Comparison of ENCODE assay signal across 7 cellular contexts in genomic region chr14:103522028-103522581, GRCh38. TPM values are rescaled to one million over a fixed set of nuclear protein-coding genes. Genes with fewer than 3 reads are reported as not detected.
DNase-seq lines count a peak whose midpoint lies in the region; ATAC-seq and TF ChIP-seq lines count a peak whose summit lies in the region.

No MANE protein-coding gene starts in this region.

- DNase-seq in GM20000 (ENCODE audit: low spot score) (peak; percentile 64), Panc1 (ENCODE audit: low read depth, low spot score) (no peak), erythroblast (lab: John Stamatoyannopoulos, UW) (peak; percentile 56 to 63), hepatic stellate cell (ENCODE audit: low spot score) (no peak)

- peak overlapping the region; percentile 97 for H3K9ac ChIP-seq in neural cell (ENCODE audit: low read length)

- no peak for TF ChIP-seq POLR2A in erythroblast (IDR thresholded peaks at IDR 0.05; ENCODE audit: low read length)

- POLR2A ChIA-PET in Panc1 (lab: Charles Lee), result interaction anchor here (0.6 to 0.7 kb wide), 2 partner anchors 36 to 343 kb away, joined by 3 read pairs; no protein-coding TSS in a partner anchor

- TF ChIP-seq EP300 in neural cell (conservative IDR thresholded peaks at IDR 0.05; ENCODE audit: poor library complexity, severe bottlenecking), result peak; percentile 20

- no peak for TF ChIP-seq RAD21 in neural cell (conservative IDR thresholded peaks at IDR 0.05)

- H3K27me3 ChIP-seq in Panc1 (ENCODE audit: control insufficient read depth, insufficient read depth, low read length), result no peaks in the 10 kb centered on the region
- no peaks in the 10 kb centered on the region for H3K27me3 ChIP-seq in neural cell (ENCODE audit: insufficient read depth, low read depth, low read length)

- TF ChIP-seq CTCF in GM20000 (IDR thresholded peaks at IDR 0.05; ENCODE audit: extremely low read depth, missing control alignments), result no peak
- no peak for TF ChIP-seq CTCF in Panc1 (IDR thresholded peaks at IDR 0.05)
- no peak for TF ChIP-seq CTCF in neural cell (IDR thresholded peaks at IDR 0.05; ENCODE audit: poor library complexity, severe bottlenecking)

- CTCF ChIA-PET in Panc1 (lab: Charles Lee), result no interaction called here

- peak overlapping the region; percentile 48 to 50 for H3K4me3 ChIP-seq in Panc1 (ENCODE audit: low read depth in 2 of 2, low read length in 2 of 2)
- peak overlapping the region; percentile 91 for H3K4me3 ChIP-seq in neural cell (ENCODE audit: low read length)

- ATAC-seq in Panc1 (no peak), HG03460 (IDR thresholded peaks at IDR 0.05; ENCODE audit: unreplicated experiment) (no peak), GM18873 (IDR thresholded peaks at IDR 0.05; ENCODE audit: low FRiP score, unreplicated experiment) (no peak)

- in situ Hi-C loops in Panc1 (cut with HindIII; ENCODE audit: low pct_unique_long_range_greater_than_20kb, low sequenced_read_pairs), result no loop called here

- H2AFZ ChIP-seq in neural cell (ENCODE audit: low read depth, low read length), result no peak overlapping the region

- H3K79me2 ChIP-seq in neural cell (replicated peaks; ENCODE audit: insufficient read depth, low read length), result peaks cover 16% of the 10 kb centered on the region

- intact Hi-C loops in Panc1 (cut with micrococcal nuclease; ENCODE audit: unreplicated experiment), result no loop called here

- H4K20me1 ChIP-seq in neural cell (ENCODE audit: insufficient read depth), result peaks cover 19% of the 10 kb centered on the region

- H3K9me2 ChIP-seq in neural cell (ENCODE audit: insufficient read depth, low read length), result no peaks in the 10 kb centered on the region

- no TSS peak for BruUV-seq in Panc1 (replicated peaks; lab: Mats Ljungman, UMichigan)

- H3F3A ChIP-seq in neural cell (ENCODE audit: insufficient read depth, low read length, poor library complexity, severe bottlenecking), result no peaks in the 10 kb centered on the region

- H3K27ac ChIP-seq in Panc1 (ENCODE audit: low read length) (peak overlapping the region; percentile 48; the same call in 1 of the 2 replicates), neural cell (ENCODE audit: low read length) (peak overlapping the region; percentile 90)

- H3K4me1 ChIP-seq in Panc1 (ENCODE audit: control insufficient read depth, insufficient read depth, low read length), result peaks cover 46% of the 10 kb centered on the region

- H3K9me3 ChIP-seq in Panc1 (ENCODE audit: control insufficient read depth, insufficient read depth, low read depth, low read length) (no peaks in the 10 kb centered on the region), neural cell (ENCODE audit: low read length) (no peaks in the 10 kb centered on the region)

- H3K4me2 ChIP-seq in neural cell (ENCODE audit: low read length), result no peak overlapping the region

- no peaks in the 10 kb centered on the region; the same call in 1 of the 2 replicates for H3K36me3 ChIP-seq in Panc1 (ENCODE audit: control insufficient read depth, insufficient read depth, low read length)
- H3K36me3 ChIP-seq in neural cell (ENCODE audit: insufficient read depth, low read length), result peaks cover 7% of the 10 kb centered on the region

TF ChIP-seq in neural cell, 6 proteins besides CTCF, POLR2A, EP300 and RAD21:
- peak; percentile 81 for TF ChIP-seq MXI1 (conservative IDR thresholded peaks at IDR 0.05; ENCODE audit: poor library complexity, severe bottlenecking)
- TF ChIP-seq TAF1 (IDR thresholded peaks at IDR 0.05; ENCODE audit: low read depth), result peak; percentile 32
- TF ChIP-seq SMC3 (conservative IDR thresholded peaks at IDR 0.05; ENCODE audit: poor library complexity), result no peak
- no peak for TF ChIP-seq EZH2 (IDR thresholded peaks at IDR 0.05; ENCODE audit: borderline replicate concordance, insufficient read depth, low read length, poor library complexity, severe bottlenecking)
- peak; percentile 52 for TF ChIP-seq REST (IDR thresholded peaks at IDR 0.05; ENCODE audit: borderline replicate concordance)
- TF ChIP-seq POLR2AphosphoS5 (IDR thresholded peaks at IDR 0.05), result peak; percentile 78

RNA-seq across cellular contexts. Expression of gene CKB, which starts 0.5 kb away (rescaled TPM):
- 436 TPM for total RNA-seq in Panc1 (2021; ENCODE audit: unreplicated experiment)
- 1,631 TPM for polyA plus RNA-seq in Panc1 (2012; ENCODE audit: insufficient read length)
- 918 and 1,148 TPM in 2 replicates for polyA plus RNA-seq in neural cell
- polyA minus RNA-seq in neural cell, result 398 and 444 TPM in 2 replicates

RNA-seq across cellular contexts. Expression of gene TRMT61A, which starts 6.9 kb away (rescaled TPM):
- total RNA-seq in Panc1 (2021; ENCODE audit: unreplicated experiment), result 22.9 TPM
- polyA plus RNA-seq in Panc1 (2012; ENCODE audit: insufficient read length), result 23.8 TPM
- 8.2 and 10.2 TPM in 2 replicates for polyA plus RNA-seq in neural cell
- polyA minus RNA-seq in neural cell, result 5.9 and 6.8 TPM in 2 replicates

RNA-seq across cellular contexts. Expression of gene BAG5, which starts 40.4 kb away (rescaled TPM):
- 22.5 TPM for total RNA-seq in Panc1 (2021; ENCODE audit: unreplicated experiment)
- polyA plus RNA-seq in Panc1 (2012; ENCODE audit: insufficient read length), result 9.1 TPM
- 25.5 and 27.2 TPM in 2 replicates for polyA plus RNA-seq in neural cell
- 53.6 and 58.3 TPM in 2 replicates for polyA minus RNA-seq in neural cell

RNA-seq across cellular contexts. Expression of gene COA8, which starts 40.7 kb away (rescaled TPM):
- total RNA-seq in Panc1 (2021; ENCODE audit: unreplicated experiment), result 42.2 TPM
- 34.1 TPM for polyA plus RNA-seq in Panc1 (2012; ENCODE audit: insufficient read length)
- polyA plus RNA-seq in neural cell, result 86.5 and 169 TPM in 2 replicates
- 36.3 and 39.6 TPM in 2 replicates for polyA minus RNA-seq in neural cell

Comparison
In these comparisons a context has a peak if more than half of its experiments do, and no peak if none do; other contexts are left out.
1. DNase-seq: peak in GM20000 (single experiment) and erythroblast (2 of 2); none in Panc1 (single experiment) and hepatic stellate cell (single experiment).